In the genomic region with DNA sequence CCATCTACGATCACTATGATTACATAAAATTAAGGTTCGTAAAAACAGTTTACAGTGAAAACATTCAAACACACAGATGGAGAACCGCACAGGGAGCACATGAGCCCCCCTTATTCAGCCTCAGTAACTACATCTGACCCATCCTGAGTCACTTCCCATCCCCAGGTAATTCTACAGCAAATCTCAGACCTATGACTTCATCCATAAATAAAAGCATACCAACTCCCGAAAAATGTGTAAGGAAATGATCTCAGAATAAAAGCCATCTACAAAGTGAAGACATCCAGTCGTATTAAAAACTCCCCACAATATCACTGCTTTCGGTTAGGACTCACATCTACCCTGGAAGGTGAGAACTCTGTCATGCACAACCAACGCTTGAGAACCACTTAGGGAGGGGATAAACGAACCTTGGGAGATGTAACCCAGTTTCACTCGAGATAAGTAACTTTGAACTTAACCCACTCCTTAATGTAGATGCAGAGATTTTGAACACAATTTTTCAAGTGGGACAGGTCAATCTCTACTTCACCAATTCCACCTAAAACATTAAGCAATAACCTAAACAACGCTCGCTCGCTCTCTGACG, we compare ENCODE assay signal across 8 cellular contexts. TPM values are rescaled to one million over a fixed set of nuclear protein-coding genes. Genes with fewer than 3 reads are reported as not detected.
DNase-seq lines count a peak whose midpoint lies in the region; ATAC-seq and TF ChIP-seq lines count a peak whose summit lies in the region.

No MANE protein-coding gene starts in this region.

- no peak for DNase-seq in left ventricle myocardium inferior
- DNase-seq in cardiac septum (ENCODE audit: low spot score): no peak
- DNase-seq in activated CD4-positive, alpha-beta memory T cell treated with anti-CD3 and anti-CD28 coated beads, Interleukin-2, amount 10 ng/mL, durations not matched to agents 7 days and 5 days: peak; percentile 20
- DNase-seq in iPS DF 6.9 (ENCODE audit: low read depth, low spot score): no peak
- no peak for DNase-seq in nucleus accumbens (lab: John Stamatoyannopoulos, UW)
- no peak for DNase-seq in NCI-H2227 treated with DMSO at 0.1 percent for 48 hours (lab: John Stamatoyannopoulos, UW)

- H3K9me3 ChIP-seq in left ventricle myocardium inferior (replicated peaks) (no peaks in the 10 kb centered on the region), iPS DF 6.9 (ENCODE audit: control insufficient read depth, insufficient read depth, low read length) (no peaks in the 10 kb centered on the region)

- CTCF ChIA-PET in activated CD4-positive, alpha-beta memory T cell treated with anti-CD3 and anti-CD28 coated beads, Interleukin-2, amount 10 ng/mL, durations not matched to agents 7 days and 5 days (lab: Charles Lee): no interaction called here

- H3K4me3 ChIP-seq in left ventricle myocardium inferior (peak overlapping the region; percentile 97), iPS DF 6.9 (ENCODE audit: low read length) (peak overlapping the region; percentile 84; the same call in 1 of the 2 replicates)

- ATAC-seq in stimulated activated memory B cell treated with anti-CD40 and anti-IgM and Interleukin-4, amounts not matched to agents 10 μg/mL and 1 μg/mL and 100 μg/mL, for 72 hours: no peak
- no peak for ATAC-seq in GM19395 (IDR thresholded peaks at IDR 0.05; ENCODE audit: unreplicated experiment)

- H3K4me1 ChIP-seq in left ventricle myocardium inferior: peaks cover 31% of the 10 kb centered on the region
- no peaks in the 10 kb centered on the region for H3K4me1 ChIP-seq in iPS DF 6.9 (ENCODE audit: control insufficient read depth, insufficient read depth, low read length)

- no peak for TF ChIP-seq CTCF in left ventricle myocardium inferior (IDR thresholded peaks at IDR 0.05; ENCODE audit: borderline replicate concordance)

- intact Hi-C loops in left ventricle myocardium inferior (cut with micrococcal nuclease): no loop called here
- intact Hi-C loops in cardiac septum (cut with DNase I): no loop called here

- peaks cover 49% of the 10 kb centered on the region for H3K4me1 Mint-ChIP-seq in activated CD4-positive, alpha-beta memory T cell treated with anti-CD3 and anti-CD28 coated beads, Interleukin-2, amount 10 ng/mL, durations not matched to agents 7 days and 5 days
- H3K4me1 Mint-ChIP-seq in stimulated activated memory B cell treated with anti-CD40 and anti-IgM and Interleukin-4, amounts not matched to agents 10 μg/mL and 1 μg/mL and 100 μg/mL, for 72 hours: peaks cover 45% of the 10 kb centered on the region

- no peaks in the 10 kb centered on the region for H3K27me3 ChIP-seq in left ventricle myocardium inferior (ENCODE audit: low read depth)
- H3K27me3 ChIP-seq in iPS DF 6.9 (ENCODE audit: control insufficient read depth, insufficient read depth, low read length): no peaks in the 10 kb centered on the region

- POLR2A ChIA-PET in activated CD4-positive, alpha-beta memory T cell treated with anti-CD3 and anti-CD28 coated beads, Interleukin-2, amount 10 ng/mL, durations not matched to agents 7 days and 5 days (lab: Charles Lee): no interaction called here

- H3K36me3 ChIP-seq in left ventricle myocardium inferior (peaks cover 32% of the 10 kb centered on the region), iPS DF 6.9 (ENCODE audit: control insufficient read depth, insufficient read depth, low read length) (peaks cover 21% of the 10 kb centered on the region)

- peak overlapping the region; percentile 94 for H3K27ac Mint-ChIP-seq in activated CD4-positive, alpha-beta memory T cell treated with anti-CD3 and anti-CD28 coated beads, Interleukin-2, amount 10 ng/mL, durations not matched to agents 7 days and 5 days
- peak overlapping the region; percentile 93 for H3K27ac Mint-ChIP-seq in stimulated activated memory B cell treated with anti-CD40 and anti-IgM and Interleukin-4, amounts not matched to agents 10 μg/mL and 1 μg/mL and 100 μg/mL, for 72 hours

- H3K27ac ChIP-seq in left ventricle myocardium inferior (replicated peaks): peak overlapping the region; percentile 98
- no peak overlapping the region for H3K27ac ChIP-seq in iPS DF 6.9 (ENCODE audit: low read length)

- peaks cover 48% of the 10 kb centered on the region for H3K36me3 Mint-ChIP-seq in activated CD4-positive, alpha-beta memory T cell treated with anti-CD3 and anti-CD28 coated beads, Interleukin-2, amount 10 ng/mL, durations not matched to agents 7 days and 5 days (ENCODE audit: low read depth)
- peaks cover 25% of the 10 kb centered on the region for H3K36me3 Mint-ChIP-seq in stimulated activated memory B cell treated with anti-CD40 and anti-IgM and Interleukin-4, amounts not matched to agents 10 μg/mL and 1 μg/mL and 100 μg/mL, for 72 hours

- H3K9me3 Mint-ChIP-seq in activated CD4-positive, alpha-beta memory T cell treated with anti-CD3 and anti-CD28 coated beads, Interleukin-2, amount 10 ng/mL, durations not matched to agents 7 days and 5 days: no peaks in the 10 kb centered on the region
- H3K9me3 Mint-ChIP-seq in stimulated activated memory B cell treated with anti-CD40 and anti-IgM and Interleukin-4, amounts not matched to agents 10 μg/mL and 1 μg/mL and 100 μg/mL, for 72 hours: no peaks in the 10 kb centered on the region

- H3K4me3 Mint-ChIP-seq in activated CD4-positive, alpha-beta memory T cell treated with anti-CD3 and anti-CD28 coated beads, Interleukin-2, amount 10 ng/mL, durations not matched to agents 7 days and 5 days: peak overlapping the region; percentile 94
- H3K4me3 Mint-ChIP-seq in stimulated activated memory B cell treated with anti-CD40 and anti-IgM and Interleukin-4, amounts not matched to agents 10 μg/mL and 1 μg/mL and 100 μg/mL, for 72 hours: peak overlapping the region; percentile 83

- no peaks in the 10 kb centered on the region for H3K27me3 Mint-ChIP-seq in activated CD4-positive, alpha-beta memory T cell treated with anti-CD3 and anti-CD28 coated beads, Interleukin-2, amount 10 ng/mL, durations not matched to agents 7 days and 5 days
- no peaks in the 10 kb centered on the region for H3K27me3 Mint-ChIP-seq in stimulated activated memory B cell treated with anti-CD40 and anti-IgM and Interleukin-4, amounts not matched to agents 10 μg/mL and 1 μg/mL and 100 μg/mL, for 72 hours

- WGBS in iPS DF 6.9 (ENCODE audit: insufficient coverage, insufficient read length): no CpG with 5 or more reads among the region's 13 CpGs

RNA-seq across cellular contexts. Expression of a gene that starts 1.3 kb away (rescaled TPM):
- total RNA-seq in left ventricle myocardium inferior (19.4 TPM), cardiac septum (19.5 TPM)
- total RNA-seq in activated CD4-positive, alpha-beta memory T cell treated with anti-CD3 and anti-CD28 coated beads, Interleukin-2, amount 10 ng/mL, durations not matched to agents 7 days and 5 days: 10 to 100 TPM; 95.4 to 96.8 TPM

RNA-seq across cellular contexts. Expression of a gene that starts 57.2 kb away (rescaled TPM):
- total RNA-seq in left ventricle myocardium inferior (28.9 TPM), cardiac septum (29.4 TPM)
- total RNA-seq in activated CD4-positive, alpha-beta memory T cell treated with anti-CD3 and anti-CD28 coated beads, Interleukin-2, amount 10 ng/mL, durations not matched to agents 7 days and 5 days: 100 to 1,000 TPM; 288 to 309 TPM
